ENCODE assay signal across 1 cellular context in the genomic region with DNA sequence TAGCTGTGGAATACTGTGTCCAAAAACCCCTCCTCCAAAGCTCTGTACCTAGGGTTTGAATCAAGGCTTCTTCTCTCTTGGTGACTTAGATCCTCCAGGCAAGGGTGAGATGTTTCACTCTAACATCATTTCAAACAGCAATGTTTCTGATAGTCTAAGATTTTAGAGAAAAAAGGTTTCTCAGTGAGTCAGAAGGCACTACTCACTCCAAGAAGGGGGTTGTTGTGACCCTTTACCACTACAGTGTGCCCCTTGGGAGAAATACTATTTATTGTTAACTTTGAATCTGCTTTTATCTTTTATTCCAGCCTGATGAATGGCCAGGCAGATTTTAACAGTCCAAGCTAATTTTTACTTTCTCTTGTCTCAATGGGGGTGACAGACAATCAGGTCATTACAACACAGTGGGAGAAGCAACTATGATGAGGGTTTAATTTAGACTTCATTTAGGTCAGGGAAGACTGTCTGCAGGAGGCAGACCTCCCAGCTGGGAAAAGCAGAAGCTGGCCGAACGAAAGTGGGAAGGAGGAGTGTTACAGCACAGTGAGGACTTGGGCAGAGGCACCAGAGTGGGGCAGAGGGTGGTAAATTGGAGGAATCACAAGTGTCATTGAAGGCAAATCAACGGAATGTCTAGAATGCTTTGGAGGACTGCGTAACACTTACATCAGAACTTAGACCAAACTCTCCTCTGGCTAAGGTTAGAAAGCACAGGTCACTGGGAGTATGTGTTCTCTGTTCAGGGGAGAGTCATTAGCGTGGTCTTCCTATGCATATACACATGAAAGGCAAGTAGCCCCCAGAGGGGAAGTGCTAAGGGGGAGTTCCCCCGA.
TF ChIP-seq lines count a peak whose summit lies in the region.

No MANE protein-coding gene starts in this region.

TF ChIP-seq in GM23338, 12 proteins besides CTCF, POLR2A, EP300 and RAD21 (continued from another document):
- TF ChIP-seq, protein P1, sequence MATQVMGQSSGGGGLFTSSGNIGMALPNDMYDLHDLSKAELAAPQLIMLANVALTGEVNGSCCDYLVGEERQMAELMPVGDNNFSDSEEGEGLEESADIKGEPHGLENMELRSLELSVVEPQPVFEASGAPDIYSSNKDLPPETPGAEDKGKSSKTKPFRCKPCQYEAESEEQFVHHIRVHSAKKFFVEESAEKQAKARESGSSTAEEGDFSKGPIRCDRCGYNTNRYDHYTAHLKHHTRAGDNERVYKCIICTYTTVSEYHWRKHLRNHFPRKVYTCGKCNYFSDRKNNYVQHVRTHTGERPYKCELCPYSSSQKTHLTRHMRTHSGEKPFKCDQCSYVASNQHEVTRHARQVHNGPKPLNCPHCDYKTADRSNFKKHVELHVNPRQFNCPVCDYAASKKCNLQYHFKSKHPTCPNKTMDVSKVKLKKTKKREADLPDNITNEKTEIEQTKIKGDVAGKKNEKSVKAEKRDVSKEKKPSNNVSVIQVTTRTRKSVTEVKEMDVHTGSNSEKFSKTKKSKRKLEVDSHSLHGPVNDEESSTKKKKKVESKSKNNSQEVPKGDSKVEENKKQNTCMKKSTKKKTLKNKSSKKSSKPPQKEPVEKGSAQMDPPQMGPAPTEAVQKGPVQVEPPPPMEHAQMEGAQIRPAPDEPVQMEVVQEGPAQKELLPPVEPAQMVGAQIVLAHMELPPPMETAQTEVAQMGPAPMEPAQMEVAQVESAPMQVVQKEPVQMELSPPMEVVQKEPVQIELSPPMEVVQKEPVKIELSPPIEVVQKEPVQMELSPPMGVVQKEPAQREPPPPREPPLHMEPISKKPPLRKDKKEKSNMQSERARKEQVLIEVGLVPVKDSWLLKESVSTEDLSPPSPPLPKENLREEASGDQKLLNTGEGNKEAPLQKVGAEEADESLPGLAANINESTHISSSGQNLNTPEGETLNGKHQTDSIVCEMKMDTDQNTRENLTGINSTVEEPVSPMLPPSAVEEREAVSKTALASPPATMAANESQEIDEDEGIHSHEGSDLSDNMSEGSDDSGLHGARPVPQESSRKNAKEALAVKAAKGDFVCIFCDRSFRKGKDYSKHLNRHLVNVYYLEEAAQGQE (IDR thresholded peaks at IDR 0.05; ENCODE audit: unreplicated experiment): no peak
- TF ChIP-seq EZH2 (IDR thresholded peaks at IDR 0.05; ENCODE audit: low read depth, unreplicated experiment): no peak
- TF ChIP-seq, protein P2, sequence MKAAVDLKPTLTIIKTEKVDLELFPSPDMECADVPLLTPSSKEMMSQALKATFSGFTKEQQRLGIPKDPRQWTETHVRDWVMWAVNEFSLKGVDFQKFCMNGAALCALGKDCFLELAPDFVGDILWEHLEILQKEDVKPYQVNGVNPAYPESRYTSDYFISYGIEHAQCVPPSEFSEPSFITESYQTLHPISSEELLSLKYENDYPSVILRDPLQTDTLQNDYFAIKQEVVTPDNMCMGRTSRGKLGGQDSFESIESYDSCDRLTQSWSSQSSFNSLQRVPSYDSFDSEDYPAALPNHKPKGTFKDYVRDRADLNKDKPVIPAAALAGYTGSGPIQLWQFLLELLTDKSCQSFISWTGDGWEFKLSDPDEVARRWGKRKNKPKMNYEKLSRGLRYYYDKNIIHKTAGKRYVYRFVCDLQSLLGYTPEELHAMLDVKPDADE (IDR thresholded peaks at IDR 0.05): no peak
- TF ChIP-seq, protein P3, sequence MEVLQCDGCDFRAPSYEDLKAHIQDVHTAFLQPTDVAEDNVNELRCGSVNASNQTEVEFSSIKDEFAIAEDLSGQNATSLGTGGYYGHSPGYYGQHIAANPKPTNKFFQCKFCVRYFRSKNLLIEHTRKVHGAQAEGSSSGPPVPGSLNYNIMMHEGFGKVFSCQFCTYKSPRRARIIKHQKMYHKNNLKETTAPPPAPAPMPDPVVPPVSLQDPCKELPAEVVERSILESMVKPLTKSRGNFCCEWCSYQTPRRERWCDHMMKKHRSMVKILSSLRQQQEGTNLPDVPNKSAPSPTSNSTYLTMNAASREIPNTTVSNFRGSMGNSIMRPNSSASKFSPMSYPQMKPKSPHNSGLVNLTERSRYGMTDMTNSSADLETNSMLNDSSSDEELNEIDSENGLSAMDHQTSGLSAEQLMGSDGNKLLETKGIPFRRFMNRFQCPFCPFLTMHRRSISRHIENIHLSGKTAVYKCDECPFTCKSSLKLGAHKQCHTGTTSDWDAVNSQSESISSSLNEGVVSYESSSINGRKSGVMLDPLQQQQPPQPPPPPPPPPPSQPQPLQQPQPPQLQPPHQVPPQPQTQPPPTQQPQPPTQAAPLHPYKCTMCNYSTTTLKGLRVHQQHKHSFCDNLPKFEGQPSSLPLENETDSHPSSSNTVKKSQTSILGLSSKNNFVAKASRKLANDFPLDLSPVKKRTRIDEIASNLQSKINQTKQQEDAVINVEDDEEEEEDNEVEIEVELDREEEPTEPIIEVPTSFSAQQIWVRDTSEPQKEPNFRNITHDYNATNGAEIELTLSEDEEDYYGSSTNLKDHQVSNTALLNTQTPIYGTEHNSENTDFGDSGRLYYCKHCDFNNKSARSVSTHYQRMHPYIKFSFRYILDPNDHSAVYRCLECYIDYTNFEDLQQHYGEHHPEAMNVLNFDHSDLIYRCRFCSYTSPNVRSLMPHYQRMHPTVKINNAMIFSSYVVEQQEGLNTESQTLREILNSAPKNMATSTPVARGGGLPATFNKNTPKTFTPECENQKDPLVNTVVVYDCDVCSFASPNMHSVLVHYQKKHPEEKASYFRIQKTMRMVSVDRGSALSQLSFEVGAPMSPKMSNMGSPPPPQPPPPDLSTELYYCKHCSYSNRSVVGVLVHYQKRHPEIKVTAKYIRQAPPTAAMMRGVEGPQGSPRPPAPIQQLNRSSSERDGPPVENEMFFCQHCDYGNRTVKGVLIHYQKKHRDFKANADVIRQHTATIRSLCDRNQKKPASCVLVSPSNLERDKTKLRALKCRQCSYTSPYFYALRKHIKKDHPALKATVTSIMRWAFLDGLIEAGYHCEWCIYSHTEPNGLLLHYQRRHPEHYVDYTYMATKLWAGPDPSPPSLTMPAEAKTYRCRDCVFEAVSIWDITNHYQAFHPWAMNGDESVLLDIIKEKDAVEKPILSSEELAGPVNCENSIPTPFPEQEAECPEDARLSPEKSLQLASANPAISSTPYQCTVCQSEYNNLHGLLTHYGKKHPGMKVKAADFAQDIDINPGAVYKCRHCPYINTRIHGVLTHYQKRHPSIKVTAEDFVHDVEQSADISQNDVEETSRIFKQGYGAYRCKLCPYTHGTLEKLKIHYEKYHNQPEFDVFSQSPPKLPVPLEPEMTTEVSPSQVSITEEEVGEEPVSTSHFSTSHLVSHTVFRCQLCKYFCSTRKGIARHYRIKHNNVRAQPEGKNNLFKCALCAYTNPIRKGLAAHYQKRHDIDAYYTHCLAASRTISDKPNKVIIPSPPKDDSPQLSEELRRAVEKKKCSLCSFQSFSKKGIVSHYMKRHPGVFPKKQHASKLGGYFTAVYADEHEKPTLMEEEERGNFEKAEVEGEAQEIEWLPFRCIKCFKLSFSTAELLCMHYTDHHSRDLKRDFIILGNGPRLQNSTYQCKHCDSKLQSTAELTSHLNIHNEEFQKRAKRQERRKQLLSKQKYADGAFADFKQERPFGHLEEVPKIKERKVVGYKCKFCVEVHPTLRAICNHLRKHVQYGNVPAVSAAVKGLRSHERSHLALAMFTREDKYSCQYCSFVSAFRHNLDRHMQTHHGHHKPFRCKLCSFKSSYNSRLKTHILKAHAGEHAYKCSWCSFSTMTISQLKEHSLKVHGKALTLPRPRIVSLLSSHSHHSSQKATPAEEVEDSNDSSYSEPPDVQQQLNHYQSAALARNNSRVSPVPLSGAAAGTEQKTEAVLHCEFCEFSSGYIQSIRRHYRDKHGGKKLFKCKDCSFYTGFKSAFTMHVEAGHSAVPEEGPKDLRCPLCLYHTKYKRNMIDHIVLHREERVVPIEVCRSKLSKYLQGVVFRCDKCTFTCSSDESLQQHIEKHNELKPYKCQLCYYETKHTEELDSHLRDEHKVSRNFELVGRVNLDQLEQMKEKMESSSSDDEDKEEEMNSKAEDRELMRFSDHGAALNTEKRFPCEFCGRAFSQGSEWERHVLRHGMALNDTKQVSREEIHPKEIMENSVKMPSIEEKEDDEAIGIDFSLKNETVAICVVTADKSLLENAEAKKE (CRISPR knock-in tag; IDR thresholded peaks at IDR 0.05): no peak
